ENCODE assay signal across 23 cellular contexts in the genomic region with DNA sequence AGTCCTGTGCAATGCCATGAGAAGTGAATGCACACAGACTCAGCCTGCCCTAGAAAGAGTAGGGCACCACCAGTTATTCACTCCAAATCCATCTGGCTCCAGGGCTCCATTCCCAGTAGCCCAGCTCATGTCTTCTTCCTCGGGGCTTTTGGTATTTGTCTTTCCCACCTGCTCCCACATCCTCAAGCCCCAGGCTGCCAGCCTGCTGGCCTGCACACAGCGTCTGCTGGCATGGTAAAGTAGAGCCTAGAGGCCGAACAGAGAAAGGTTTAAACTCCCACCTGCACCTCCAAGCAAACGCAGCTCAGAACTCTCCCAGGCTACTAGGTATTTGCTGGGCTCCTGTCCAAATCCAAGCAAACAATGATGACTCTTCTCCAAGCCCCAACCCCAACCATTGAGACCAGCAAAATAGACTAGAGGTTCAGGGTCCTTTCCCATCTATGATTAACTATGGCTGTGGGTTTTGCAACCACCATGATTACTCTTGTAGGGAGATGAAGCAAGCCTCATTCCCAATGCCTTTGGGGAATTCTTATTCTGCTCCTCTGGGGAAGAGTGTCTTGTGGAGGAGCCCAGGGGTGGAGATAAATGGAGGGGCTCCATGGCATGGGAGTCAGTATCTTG.
"Had no signal": no experiment of that assay in that cellular context is flagged by ENCODE, and none has a peak within 500 bp of the region (broad histone marks: within the 10 kb centered on the region; RNA-seq: fewer than 3 reads in every experiment).

No MANE protein-coding gene starts in this region.

- H3K4me3 Mint-ChIP-seq: activated naive CD8-positive, alpha-beta T cell treated with anti-CD3 and anti-CD28 coated beads, Interleukin-2, amount 50 U/mL, for 24 hours; nephron; stimulated activated effector memory CD8-positive, alpha-beta T cell treated with anti-CD3 and anti-CD28 coated beads, Interleukin-12 subunit alpha, Interleukin-12 subunit beta, amount 100 ng/mL, for 72 hours had no signal

- H3K36me3 Mint-ChIP-seq: stimulated activated effector memory CD8-positive, alpha-beta T cell treated with anti-CD3 and anti-CD28 coated beads, Interleukin-12 subunit alpha, Interleukin-12 subunit beta, amount 100 ng/mL, for 72 hours had no signal

- H3K27ac ChIP-seq: brain microvascular endothelial cell, esophagus muscularis mucosa, right atrium auricular region, thoracic aorta, upper lobe of left lung had no signal

- H3K27ac Mint-ChIP-seq: activated naive CD8-positive, alpha-beta T cell treated with anti-CD3 and anti-CD28 coated beads, Interleukin-2, amount 50 U/mL, for 24 hours; nephron; stimulated activated effector memory CD8-positive, alpha-beta T cell treated with anti-CD3 and anti-CD28 coated beads, Interleukin-12 subunit alpha, Interleukin-12 subunit beta, amount 100 ng/mL, for 72 hours had no signal

- H3K9me3 ChIP-seq: esophagus muscularis mucosa, right atrium auricular region, thoracic aorta, upper lobe of left lung had no signal

- H3K27me3 ChIP-seq: right atrium auricular region, upper lobe of left lung had no signal

- FAIRE-seq: islet of Langerhans had no signal

- H3K36me3 ChIP-seq: brain microvascular endothelial cell, esophagus muscularis mucosa, right atrium auricular region, thoracic aorta, upper lobe of left lung had no signal

- H3K4me3 ChIP-seq: esophagus muscularis mucosa, lung, right atrium auricular region, thoracic aorta, upper lobe of left lung had no signal

- ATAC-seq: activated naive CD8-positive, alpha-beta T cell treated with anti-CD3 and anti-CD28 coated beads, Interleukin-2, amount 50 U/mL, for 24 hours; left lobe of liver; stimulated activated effector memory CD8-positive, alpha-beta T cell treated with anti-CD3 and anti-CD28 coated beads, Interleukin-12 subunit alpha, Interleukin-12 subunit beta, amount 100 ng/mL, for 72 hours had no signal

- H3K4me1 Mint-ChIP-seq: stimulated activated effector memory CD8-positive, alpha-beta T cell treated with anti-CD3 and anti-CD28 coated beads, Interleukin-12 subunit alpha, Interleukin-12 subunit beta, amount 100 ng/mL, for 72 hours had no signal

- H3K9me3 Mint-ChIP-seq: activated naive CD8-positive, alpha-beta T cell treated with anti-CD3 and anti-CD28 coated beads, Interleukin-2, amount 50 U/mL, for 24 hours; nephron had no signal

- DNase-seq: activated CD4-positive, alpha-beta T cell treated with anti-CD3 and anti-CD28 coated beads for 1 hour; activated CD4-positive, alpha-beta T cell treated with anti-CD3 and anti-CD28 coated beads, Interleukin-2, amount 50 U/mL, for 48 hours; activated naive CD4-positive, alpha-beta T cell treated with Interleukin-2 at 50 U/mL for 16 hours; activated naive CD8-positive, alpha-beta T cell treated with anti-CD3 and anti-CD28 coated beads, Interleukin-2, amount 50 U/mL, for 24 hours; aorta; brain microvascular endothelial cell; cortex of kidney; effector CD4-positive, alpha-beta T cell; hippocampal formation; midbrain; nucleus accumbens; stimulated activated CD4-positive, alpha-beta T cell treated with anti-CD3 and anti-CD28 coated beads, Interleukin-4, amount 100 ng/mL, for 24 hours; SW 1271; T-helper 2 cell; upper lobe of left lung had no signal
